Comparison of ENCODE assay signal across 8 cellular contexts in genomic region chr6:155314773-155315515, GRCh38. TPM values are rescaled to one million over a fixed set of nuclear protein-coding genes. Genes with fewer than 3 reads are reported as not detected.
DNase-seq lines count a peak whose midpoint lies in the region; ATAC-seq and TF ChIP-seq lines count a peak whose summit lies in the region.

No MANE protein-coding gene starts in this region.

- H3K9me3 ChIP-seq in DOHH2 (ENCODE audit: control insufficient read depth, insufficient read depth, low read length) (peaks cover 6% of the 10 kb centered on the region), HUES48 (ENCODE audit: control insufficient read depth, insufficient read depth, low read length) (no peaks in the 10 kb centered on the region), prostate gland (no peaks in the 10 kb centered on the region)

- H3K9me2 ChIP-seq in DOHH2 (replicated peaks; ENCODE audit: control insufficient read depth, low read length), result no peaks in the 10 kb centered on the region

- H3K4me1 ChIP-seq in DOHH2 (ENCODE audit: control insufficient read depth, low read length), result peaks cover 33% of the 10 kb centered on the region
- peaks cover 8% of the 10 kb centered on the region for H3K4me1 ChIP-seq in HUES48 (ENCODE audit: control insufficient read depth, insufficient read depth, low read length)
- no peaks in the 10 kb centered on the region for H3K4me1 ChIP-seq in prostate gland (replicated peaks)

- ATAC-seq in GM21529 (IDR thresholded peaks at IDR 0.05; ENCODE audit: unreplicated experiment), result peak; percentile 55

- TF ChIP-seq CTCF in DOHH2 (IDR thresholded peaks at IDR 0.05; ENCODE audit: low read depth, low read length, poor library complexity, severe bottlenecking) (no peak), prostate gland (IDR thresholded peaks at IDR 0.05) (no peak)

- 6% methylated on average over 20 of the region's 20 CpGs for WGBS in prostate gland

- H3K27ac ChIP-seq in DOHH2 (ENCODE audit: low read depth, low read length), result peak overlapping the region; percentile 91
- H3K27ac ChIP-seq in HUES48 (ENCODE audit: low read depth, low read length), result peak overlapping the region; percentile 96
- H3K27ac ChIP-seq in prostate gland, result peak overlapping the region; percentile 81 to 84

- H3K36me3 ChIP-seq in DOHH2 (ENCODE audit: control insufficient read depth, low read length), result peaks cover 36% of the 10 kb centered on the region
- H3K36me3 ChIP-seq in HUES48 (ENCODE audit: control insufficient read depth, insufficient read depth, low read length), result peaks cover 28% of the 10 kb centered on the region
- H3K36me3 ChIP-seq in prostate gland, result no peaks in the 10 kb centered on the region

- H3K9ac ChIP-seq in HUES48 (ENCODE audit: low read depth, low read length), result peak overlapping the region; percentile 82

- peaks cover 5% of the 10 kb centered on the region for H3K27me3 Mint-ChIP-seq in activated naive CD4-positive, alpha-beta T cell treated with anti-CD3 and anti-CD28 coated beads, Interleukin-2, amount 10 ng/mL, durations not matched to agents 7 days and 5 days

- CTCF ChIA-PET in activated naive CD4-positive, alpha-beta T cell treated with anti-CD3 and anti-CD28 coated beads, Interleukin-2, amount 10 ng/mL, durations not matched to agents 7 days and 5 days (lab: Charles Lee), result interaction anchor here (0.8 to 5.1 kb wide), 9 partner anchors 19 to 639 kb away, joined by 3 to 51 read pairs (median 4); no protein-coding TSS in a partner anchor

- H3K79me2 ChIP-seq in DOHH2 (ENCODE audit: control insufficient read depth, low read length), result peaks cover 37% of the 10 kb centered on the region

- TF ChIP-seq POLR2A in prostate gland (IDR thresholded peaks at IDR 0.05), result no peak

- H3K4me2 ChIP-seq in DOHH2 (ENCODE audit: low read length), result peak overlapping the region; percentile 96

- H3K4me3 Mint-ChIP-seq in activated naive CD4-positive, alpha-beta T cell treated with anti-CD3 and anti-CD28 coated beads, Interleukin-2, amount 10 ng/mL, durations not matched to agents 7 days and 5 days, result peak overlapping the region; percentile 98

- H3K4me1 Mint-ChIP-seq in activated naive CD4-positive, alpha-beta T cell treated with anti-CD3 and anti-CD28 coated beads, Interleukin-2, amount 10 ng/mL, durations not matched to agents 7 days and 5 days, result peaks cover 45% of the 10 kb centered on the region

- no peaks in the 10 kb centered on the region for H3K9me3 Mint-ChIP-seq in activated naive CD4-positive, alpha-beta T cell treated with anti-CD3 and anti-CD28 coated beads, Interleukin-2, amount 10 ng/mL, durations not matched to agents 7 days and 5 days

- intact Hi-C loops in prostate gland (cut with DNase I), result no loop called here

- peaks cover 27% of the 10 kb centered on the region for H3K36me3 Mint-ChIP-seq in activated naive CD4-positive, alpha-beta T cell treated with anti-CD3 and anti-CD28 coated beads, Interleukin-2, amount 10 ng/mL, durations not matched to agents 7 days and 5 days

- H3F3A ChIP-seq in DOHH2 (ENCODE audit: control insufficient read depth, insufficient read depth), result peaks cover 13% of the 10 kb centered on the region

- DNase-seq in OCI-M1 (lab: John Stamatoyannopoulos, UW) (peak; percentile 98), glomerular visceral epithelial cell (ENCODE audit: extremely low spot score) (peak; percentile 77), prostate gland (ENCODE audit: low spot score) (no peak), pons (ENCODE audit: low spot score) (no peak)
- DNase-seq in activated naive CD4-positive, alpha-beta T cell treated with anti-CD3 and anti-CD28 coated beads, Interleukin-2, amount 10 ng/mL, durations not matched to agents 7 days and 5 days, result peak; percentile 65

- no peaks in the 10 kb centered on the region for H4K20me1 ChIP-seq in DOHH2 (ENCODE audit: control insufficient read depth, insufficient read depth, low read depth, low read length)

- H3K27ac Mint-ChIP-seq in activated naive CD4-positive, alpha-beta T cell treated with anti-CD3 and anti-CD28 coated beads, Interleukin-2, amount 10 ng/mL, durations not matched to agents 7 days and 5 days, result peak overlapping the region; percentile 95

- H3K27me3 ChIP-seq in DOHH2 (ENCODE audit: control insufficient read depth, low read length) (no peaks in the 10 kb centered on the region), HUES48 (ENCODE audit: control insufficient read depth, insufficient read depth, low read length) (no peaks in the 10 kb centered on the region), prostate gland (replicated peaks; ENCODE audit: insufficient read depth) (no peaks in the 10 kb centered on the region)

- H3K4me3 ChIP-seq in DOHH2 (ENCODE audit: low read length), result peak overlapping the region; percentile 90
- H3K4me3 ChIP-seq in HUES48 (ENCODE audit: low read depth, low read length), result peak overlapping the region; percentile 91
- peak overlapping the region; percentile 58 to 71 for H3K4me3 ChIP-seq in prostate gland

RNA-seq across cellular contexts. Expression of gene TFB1M, which starts 0.7 kb away (rescaled TPM):
- 10 to 100 TPM; 10.7 to 14.1 TPM for total RNA-seq in prostate gland

RNA-seq across cellular contexts. Expression of gene CLDN20, which starts 51.1 kb away (rescaled TPM):
- not detected for total RNA-seq in prostate gland

Comparison
In these comparisons a context has a peak if more than half of its experiments do, and no peak if none do; other contexts are left out.
1. DNase-seq: peak in OCI-M1 (single experiment), activated naive CD4-positive, alpha-beta T cell treated with anti-CD3 and anti-CD28 coated beads, Interleukin-2, amount 10 ng/mL, durations not matched to agents 7 days and 5 days (single experiment) and glomerular visceral epithelial cell (single experiment); none in prostate gland (single experiment) and pons (single experiment).
2. Peak in every context shown above with its lines, with median percentiles within 50 percentile points of each other: H3K27ac ChIP-seq and H3K4me3 ChIP-seq.